In the genomic region with DNA sequence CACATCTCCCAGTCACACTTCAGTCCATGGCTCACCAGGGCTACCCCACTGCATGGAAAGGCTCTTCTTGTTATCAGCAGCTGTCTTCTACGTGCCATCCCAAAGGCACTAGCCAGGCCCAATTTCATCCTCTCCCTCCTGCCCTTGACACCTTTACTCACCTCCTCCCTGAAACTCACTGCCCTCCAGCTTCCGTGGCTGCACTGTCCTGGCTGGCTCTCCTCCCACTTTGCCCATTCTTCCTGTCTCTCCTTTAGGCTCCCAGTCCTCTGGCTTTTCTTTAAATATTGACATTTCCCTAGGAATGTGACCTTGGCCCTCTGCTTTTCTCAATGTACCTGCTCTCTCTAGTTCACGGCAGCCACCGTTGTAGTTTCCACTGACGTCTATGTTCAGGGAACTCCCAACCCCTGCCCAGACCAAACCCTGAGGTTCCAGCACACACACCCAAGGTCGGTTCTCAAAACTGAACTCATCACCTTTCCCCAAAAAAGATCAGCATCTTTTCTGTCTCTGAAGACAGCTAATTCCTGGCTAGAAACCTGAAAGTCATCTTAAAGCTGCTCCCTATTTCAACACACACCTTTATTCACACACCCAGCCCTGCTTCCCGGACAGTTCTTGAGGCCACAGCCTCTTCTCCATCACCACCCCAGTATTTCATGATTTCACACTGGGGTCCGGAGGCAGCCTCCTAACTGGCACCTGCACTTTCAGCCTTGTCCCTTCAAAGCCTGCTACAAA, we compare ENCODE assay signal across 17 cellular contexts. TPM values are rescaled to one million over a fixed set of nuclear protein-coding genes. Genes with fewer than 3 reads are reported as not detected.
DNase-seq lines count a peak whose midpoint lies in the region; ATAC-seq and TF ChIP-seq lines count a peak whose summit lies in the region.
"Had no signal": no experiment of that assay in that cellular context is flagged by ENCODE, and none has a peak within 500 bp of the region (broad histone marks: within the 10 kb centered on the region; RNA-seq: fewer than 3 reads in every experiment).

No MANE protein-coding gene starts in this region.

- no peak overlapping the region for H3K27ac ChIP-seq in lower lobe of right lung
- peak overlapping the region in 1 of 4 donors; percentile 0 for H3K27ac ChIP-seq in upper lobe of left lung
- H3K27ac ChIP-seq in trophoblast cell (ENCODE audit: low read depth, low read length): no peak overlapping the region
- H3K27ac ChIP-seq: vagina had no signal

- H3K36me3 Mint-ChIP-seq in activated naive CD8-positive, alpha-beta T cell treated with anti-CD3 and anti-CD28 coated beads, Interleukin-2, amount 10 ng/mL, durations not matched to agents 7 days and 5 days: peaks cover 16% of the 10 kb centered on the region
- H3K36me3 Mint-ChIP-seq in activated naive CD8-positive, alpha-beta T cell treated with anti-CD3 and anti-CD28 coated beads, Interleukin-2, amount 50 U/mL, for 24 hours (ENCODE audit: low read depth): peaks cover 6% of the 10 kb centered on the region
- H3K36me3 Mint-ChIP-seq in activated T-helper 1 cell treated with anti-CD3 and anti-CD28 coated beads, Interleukin-12 subunit alpha, Interleukin-12 subunit beta, Interleukin-2, Interleukin-4 antibody, amounts not matched to agents 30 ng/mL and 10 ng/mL and 1 ng/mL, durations not matched to agents 14 hours and 24 hours and 36 hours (ENCODE audit: low read depth): peaks cover 21% of the 10 kb centered on the region
- peaks cover 10% of the 10 kb centered on the region for H3K36me3 Mint-ChIP-seq in chondrocyte (ENCODE audit: low read depth)

- H4K12ac ChIP-seq in trophoblast cell (ENCODE audit: low read depth, low read length): no peak overlapping the region

- H4K91ac ChIP-seq in trophoblast cell (ENCODE audit: low read depth, low read length): no peak overlapping the region

- H2BK120ac ChIP-seq in trophoblast cell (ENCODE audit: insufficient read depth, low read length, poor library complexity): no peak overlapping the region

- H3K9me3 ChIP-seq in lower lobe of right lung: no peaks in the 10 kb centered on the region
- no peaks in the 10 kb centered on the region for H3K9me3 ChIP-seq in upper lobe of left lung
- H3K9me3 ChIP-seq in trophoblast cell (ENCODE audit: insufficient read depth, low read depth, low read length): no peaks in the 10 kb centered on the region
- H3K9me3 ChIP-seq: MG63, vagina had no signal

- no peak for DNase-seq in activated naive CD8-positive, alpha-beta T cell treated with anti-CD3 and anti-CD28 coated beads, Interleukin-2, amount 10 ng/mL, durations not matched to agents 7 days and 5 days
- DNase-seq in activated naive CD8-positive, alpha-beta T cell treated with anti-CD3 and anti-CD28 coated beads, Interleukin-2, amount 50 U/mL, for 24 hours: no peak
- DNase-seq in activated T-helper 1 cell treated with anti-CD3 and anti-CD28 coated beads, Interleukin-12 subunit alpha, Interleukin-12 subunit beta, Interleukin-2, Interleukin-4 antibody, amounts not matched to agents 30 ng/mL and 10 ng/mL and 1 ng/mL, durations not matched to agents 14 hours and 24 hours and 36 hours (ENCODE audit: low spot score): no peak
- no peak for DNase-seq in lower lobe of right lung
- no peak for DNase-seq in upper lobe of left lung
- DNase-seq in DMS 273 treated with DMSO at 0.1 percent for 48 hours (lab: John Stamatoyannopoulos, UW): no peak
- DNase-seq in chondrocyte (ENCODE audit: low spot score): no peak
- no peak for DNase-seq in trophoblast cell
- DNase-seq: activated naive CD4-positive, alpha-beta T cell; COR-L47; naive thymus-derived CD8-positive, alpha-beta T cell; NCI-H187; stimulated activated CD4-positive, alpha-beta T cell treated with anti-CD3 and anti-CD28 coated beads, Interleukin-15, amount 100 ng/mL, for 24 hours had no signal

- H3K4me1 ChIP-seq in lower lobe of right lung (peaks cover 19% of the 10 kb centered on the region), upper lobe of left lung (peaks cover 12 to 19% (median 14%) of the 10 kb centered on the region in 4 donors), trophoblast cell (ENCODE audit: control insufficient read depth in 1 of 2, insufficient read depth in 2 of 2, low read length in 2 of 2) (no peaks in the 10 kb centered on the region)
- H3K4me1 ChIP-seq: vagina had no signal

- no peak for TF ChIP-seq EP300 in upper lobe of left lung (IDR thresholded peaks at IDR 0.05)

- H3K9me3 Mint-ChIP-seq in activated naive CD8-positive, alpha-beta T cell treated with anti-CD3 and anti-CD28 coated beads, Interleukin-2, amount 10 ng/mL, durations not matched to agents 7 days and 5 days: no peaks in the 10 kb centered on the region
- H3K9me3 Mint-ChIP-seq in activated naive CD8-positive, alpha-beta T cell treated with anti-CD3 and anti-CD28 coated beads, Interleukin-2, amount 50 U/mL, for 24 hours: no peaks in the 10 kb centered on the region
- no peaks in the 10 kb centered on the region for H3K9me3 Mint-ChIP-seq in activated T-helper 1 cell treated with anti-CD3 and anti-CD28 coated beads, Interleukin-12 subunit alpha, Interleukin-12 subunit beta, Interleukin-2, Interleukin-4 antibody, amounts not matched to agents 30 ng/mL and 10 ng/mL and 1 ng/mL, durations not matched to agents 14 hours and 24 hours and 36 hours
- no peaks in the 10 kb centered on the region for H3K9me3 Mint-ChIP-seq in chondrocyte (ENCODE audit: low read depth)
- H3K9me3 Mint-ChIP-seq: dendritic cell treated with granulocyte-macrophage colony-stimulating factor and Interleukin-4, amounts not matched to agents 40 ng/mL and 50 ng/mL, for 4 days; naive thymus-derived CD8-positive, alpha-beta T cell; stimulated activated naive CD8-positive, alpha-beta T cell treated with anti-CD3 and anti-CD28 coated beads, Interleukin-15, Interleukin-2, amounts not matched to agents 100 ng/mL and 50 ng/mL, for 24 hours had no signal

- H3K4me3 Mint-ChIP-seq in activated naive CD8-positive, alpha-beta T cell treated with anti-CD3 and anti-CD28 coated beads, Interleukin-2, amount 10 ng/mL, durations not matched to agents 7 days and 5 days: no peak overlapping the region
- no peak overlapping the region for H3K4me3 Mint-ChIP-seq in activated naive CD8-positive, alpha-beta T cell treated with anti-CD3 and anti-CD28 coated beads, Interleukin-2, amount 50 U/mL, for 24 hours
- H3K4me3 Mint-ChIP-seq in activated T-helper 1 cell treated with anti-CD3 and anti-CD28 coated beads, Interleukin-12 subunit alpha, Interleukin-12 subunit beta, Interleukin-2, Interleukin-4 antibody, amounts not matched to agents 30 ng/mL and 10 ng/mL and 1 ng/mL, durations not matched to agents 14 hours and 24 hours and 36 hours: no peak overlapping the region
- H3K4me3 Mint-ChIP-seq in chondrocyte (ENCODE audit: unreplicated experiment): no peak overlapping the region
- H3K4me3 Mint-ChIP-seq: dendritic cell treated with granulocyte-macrophage colony-stimulating factor and Interleukin-4, amounts not matched to agents 40 ng/mL and 50 ng/mL, for 4 days; naive thymus-derived CD8-positive, alpha-beta T cell; stimulated activated naive CD8-positive, alpha-beta T cell treated with anti-CD3 and anti-CD28 coated beads, Interleukin-15, Interleukin-2, amounts not matched to agents 100 ng/mL and 50 ng/mL, for 24 hours had no signal

- H3K23ac ChIP-seq in trophoblast cell (ENCODE audit: low read length): no peak overlapping the region

- H3K79me1 ChIP-seq in trophoblast cell (ENCODE audit: low read length): no peaks in the 10 kb centered on the region

- H3K27me3 ChIP-seq in lower lobe of right lung (ENCODE audit: low read depth) (no peaks in the 10 kb centered on the region), upper lobe of left lung (no peaks in the 10 kb centered on the region), trophoblast cell (ENCODE audit: insufficient read depth, low read length) (no peaks in the 10 kb centered on the region)
- H3K27me3 ChIP-seq: MG63, vagina had no signal

- H3K9ac ChIP-seq in trophoblast cell (ENCODE audit: low read length): no peak overlapping the region

- H3K36me3 ChIP-seq in lower lobe of right lung: peaks cover 34% of the 10 kb centered on the region
- H3K36me3 ChIP-seq in upper lobe of left lung: peaks cover 5 to 28% (median 7%) of the 10 kb centered on the region in 4 donors
- H3K36me3 ChIP-seq in trophoblast cell (ENCODE audit: control insufficient read depth in 1 of 2, insufficient read depth in 2 of 2, low read length in 2 of 2): peaks cover 4 to 6% of the 10 kb centered on the region in 2 experiments

- POLR2A ChIA-PET in activated naive CD8-positive, alpha-beta T cell treated with anti-CD3 and anti-CD28 coated beads, Interleukin-2, amount 10 ng/mL, durations not matched to agents 7 days and 5 days (lab: Charles Lee): interaction anchor here (0.6 kb wide), 1 partner anchor 1168 kb away, joined by 3 read pairs; no protein-coding TSS in a partner anchor

- TF ChIP-seq CTCF in lower lobe of right lung (IDR thresholded peaks at IDR 0.05) (no peak), upper lobe of left lung (IDR thresholded peaks at IDR 0.05) (no peak), chondrocyte (IDR thresholded peaks at IDR 0.05) (no peak)

- H3K4me3 ChIP-seq in lower lobe of right lung (no peak overlapping the region), upper lobe of left lung (no peak overlapping the region), trophoblast cell (ENCODE audit: low read depth, low read length) (no peak overlapping the region)
- H3K4me3 ChIP-seq: MG63, vagina had no signal

- no peak overlapping the region for H2AFZ ChIP-seq in trophoblast cell (ENCODE audit: insufficient read depth, low read length, poor library complexity)

- 72 to 74% methylated on average over 8 of the region's 8 CpGs for WGBS in upper lobe of left lung, 2 donors
- no CpG with 5 or more reads among the region's 8 CpGs for WGBS in trophoblast cell (ENCODE audit: extremely low coverage, insufficient coverage, insufficient read length)

- intact Hi-C loops in activated T-helper 1 cell treated with anti-CD3 and anti-CD28 coated beads, Interleukin-12 subunit alpha, Interleukin-12 subunit beta, Interleukin-2, Interleukin-4 antibody, amounts not matched to agents 30 ng/mL and 10 ng/mL and 1 ng/mL, durations not matched to agents 14 hours and 24 hours and 36 hours (cut with micrococcal nuclease): no loop called here
- intact Hi-C loops in lower lobe of right lung (cut with DNase I): no loop called here

- no peak overlapping the region for H2BK5ac ChIP-seq in trophoblast cell (ENCODE audit: low read depth, low read length, poor library complexity)

- peaks cover 8% of the 10 kb centered on the region for H3K4me1 Mint-ChIP-seq in activated naive CD8-positive, alpha-beta T cell treated with anti-CD3 and anti-CD28 coated beads, Interleukin-2, amount 10 ng/mL, durations not matched to agents 7 days and 5 days
- no peaks in the 10 kb centered on the region for H3K4me1 Mint-ChIP-seq in activated naive CD8-positive, alpha-beta T cell treated with anti-CD3 and anti-CD28 coated beads, Interleukin-2, amount 50 U/mL, for 24 hours
- H3K4me1 Mint-ChIP-seq in activated T-helper 1 cell treated with anti-CD3 and anti-CD28 coated beads, Interleukin-12 subunit alpha, Interleukin-12 subunit beta, Interleukin-2, Interleukin-4 antibody, amounts not matched to agents 30 ng/mL and 10 ng/mL and 1 ng/mL, durations not matched to agents 14 hours and 24 hours and 36 hours (ENCODE audit: low read depth): no peaks in the 10 kb centered on the region
- H3K4me1 Mint-ChIP-seq in chondrocyte (ENCODE audit: low read depth): peaks cover 8% of the 10 kb centered on the region

- H4K8ac ChIP-seq in trophoblast cell (ENCODE audit: low read depth, low read length): no peak overlapping the region

- no peak overlapping the region for H2AK5ac ChIP-seq in trophoblast cell (ENCODE audit: low read length)

- no peak for ATAC-seq in activated naive CD8-positive, alpha-beta T cell treated with anti-CD3 and anti-CD28 coated beads, Interleukin-2, amount 10 ng/mL, durations not matched to agents 7 days and 5 days (ENCODE audit: low read depth)
- no peak for ATAC-seq in activated naive CD8-positive, alpha-beta T cell treated with anti-CD3 and anti-CD28 coated beads, Interleukin-2, amount 50 U/mL, for 24 hours
- ATAC-seq in lower lobe of right lung: peak; percentile 51
- ATAC-seq in upper lobe of left lung (ENCODE audit: low FRiP score in 2 of 2): peak; percentile 23 to 34
- ATAC-seq: naive thymus-derived CD8-positive, alpha-beta T cell had no signal

- no peaks in the 10 kb centered on the region for H3K79me2 ChIP-seq in trophoblast cell (ENCODE audit: control insufficient read depth, insufficient read depth, low read length, poor library complexity)

- no peaks in the 10 kb centered on the region for H3K27me3 Mint-ChIP-seq in activated naive CD8-positive, alpha-beta T cell treated with anti-CD3 and anti-CD28 coated beads, Interleukin-2, amount 10 ng/mL, durations not matched to agents 7 days and 5 days
- H3K27me3 Mint-ChIP-seq in activated naive CD8-positive, alpha-beta T cell treated with anti-CD3 and anti-CD28 coated beads, Interleukin-2, amount 50 U/mL, for 24 hours: no peaks in the 10 kb centered on the region
- no peaks in the 10 kb centered on the region for H3K27me3 Mint-ChIP-seq in activated T-helper 1 cell treated with anti-CD3 and anti-CD28 coated beads, Interleukin-12 subunit alpha, Interleukin-12 subunit beta, Interleukin-2, Interleukin-4 antibody, amounts not matched to agents 30 ng/mL and 10 ng/mL and 1 ng/mL, durations not matched to agents 14 hours and 24 hours and 36 hours (ENCODE audit: insufficient read depth)
- H3K27me3 Mint-ChIP-seq in chondrocyte (ENCODE audit: low read depth): no peaks in the 10 kb centered on the region
- H3K27me3 Mint-ChIP-seq: dendritic cell treated with granulocyte-macrophage colony-stimulating factor and Interleukin-4, amounts not matched to agents 40 ng/mL and 50 ng/mL, for 4 days; naive thymus-derived CD8-positive, alpha-beta T cell; stimulated activated naive CD8-positive, alpha-beta T cell treated with anti-CD3 and anti-CD28 coated beads, Interleukin-15, Interleukin-2, amounts not matched to agents 100 ng/mL and 50 ng/mL, for 24 hours had no signal

- H3K18ac ChIP-seq in trophoblast cell (ENCODE audit: low read length): no peak overlapping the region

- no peak overlapping the region for H3K14ac ChIP-seq in trophoblast cell (ENCODE audit: low read length)

- no peak overlapping the region for H3K4ac ChIP-seq in trophoblast cell (ENCODE audit: low read depth, low read length)

- H3K27ac Mint-ChIP-seq in activated naive CD8-positive, alpha-beta T cell treated with anti-CD3 and anti-CD28 coated beads, Interleukin-2, amount 10 ng/mL, durations not matched to agents 7 days and 5 days: peak overlapping the region; percentile 14
- no peak overlapping the region for H3K27ac Mint-ChIP-seq in activated naive CD8-positive, alpha-beta T cell treated with anti-CD3 and anti-CD28 coated beads, Interleukin-2, amount 50 U/mL, for 24 hours
- peak overlapping the region; percentile 71 for H3K27ac Mint-ChIP-seq in activated T-helper 1 cell treated with anti-CD3 and anti-CD28 coated beads, Interleukin-12 subunit alpha, Interleukin-12 subunit beta, Interleukin-2, Interleukin-4 antibody, amounts not matched to agents 30 ng/mL and 10 ng/mL and 1 ng/mL, durations not matched to agents 14 hours and 24 hours and 36 hours
- no peak overlapping the region for H3K27ac Mint-ChIP-seq in chondrocyte (ENCODE audit: unreplicated experiment)
- H3K27ac Mint-ChIP-seq: stimulated activated naive CD8-positive, alpha-beta T cell treated with anti-CD3 and anti-CD28 coated beads, Interleukin-15, Interleukin-2, amounts not matched to agents 100 ng/mL and 50 ng/mL, for 24 hours had no signal

- no peak overlapping the region for H3K4me2 ChIP-seq in trophoblast cell (ENCODE audit: low read length)

- TF ChIP-seq POLR2A in upper lobe of left lung (IDR thresholded peaks at IDR 0.05): no peak

- no peak overlapping the region for H2BK12ac ChIP-seq in trophoblast cell (ENCODE audit: low read length)

RNA-seq across cellular contexts. Expression of gene WDFY1, which starts 36.7 kb away (rescaled TPM):
- total RNA-seq in activated naive CD8-positive, alpha-beta T cell treated with anti-CD3 and anti-CD28 coated beads, Interleukin-2, amount 10 ng/mL, durations not matched to agents 7 days and 5 days: 10 to 100 TPM; 58.8 to 59.1 TPM
- total RNA-seq in activated T-helper 1 cell treated with anti-CD3 and anti-CD28 coated beads, Interleukin-12 subunit alpha, Interleukin-12 subunit beta, Interleukin-2, Interleukin-4 antibody, amounts not matched to agents 30 ng/mL and 10 ng/mL and 1 ng/mL, durations not matched to agents 14 hours and 24 hours and 36 hours: 17.9 and 21.8 TPM in 2 replicates
- total RNA-seq in lower lobe of right lung: 45.5 TPM
- total RNA-seq in upper lobe of left lung: 10 to 100 TPM; 32.6 to 90.1 (median 41.2) TPM
- total RNA-seq in chondrocyte: 52.3 to 68.0 TPM (median 61.3 TPM) in 3 replicates
- 27.3 and 28.3 TPM in 2 replicates for polyA plus RNA-seq in trophoblast cell (2013)

RNA-seq across cellular contexts. Expression of gene MRPL44, which starts 48.8 kb away (rescaled TPM):
- 10 to 100 TPM; 28.3 to 29.0 TPM for total RNA-seq in activated naive CD8-positive, alpha-beta T cell treated with anti-CD3 and anti-CD28 coated beads, Interleukin-2, amount 10 ng/mL, durations not matched to agents 7 days and 5 days
- 32.7 and 35.0 TPM in 2 replicates for total RNA-seq in activated T-helper 1 cell treated with anti-CD3 and anti-CD28 coated beads, Interleukin-12 subunit alpha, Interleukin-12 subunit beta, Interleukin-2, Interleukin-4 antibody, amounts not matched to agents 30 ng/mL and 10 ng/mL and 1 ng/mL, durations not matched to agents 14 hours and 24 hours and 36 hours
- 20.7 TPM for total RNA-seq in lower lobe of right lung
- 10 to 100 TPM in 5 of 6 donors, 1 to 10 TPM in 1; 7.9 to 24.4 (median 22.5) TPM for total RNA-seq in upper lobe of left lung
- 23.5 to 24.6 TPM (median 23.8 TPM) in 3 replicates for total RNA-seq in chondrocyte
- polyA plus RNA-seq in trophoblast cell (2013): 28.2 and 28.9 TPM in 2 replicates

Comparison
In these comparisons a context has a peak if more than half of its experiments do, and no peak if none do; other contexts are left out.
1. H3K27ac Mint-ChIP-seq: peak in activated naive CD8-positive, alpha-beta T cell treated with anti-CD3 and anti-CD28 coated beads, Interleukin-2, amount 10 ng/mL, durations not matched to agents 7 days and 5 days (single experiment) and activated T-helper 1 cell treated with anti-CD3 and anti-CD28 coated beads, Interleukin-12 subunit alpha, Interleukin-12 subunit beta, Interleukin-2, Interleukin-4 antibody, amounts not matched to agents 30 ng/mL and 10 ng/mL and 1 ng/mL, durations not matched to agents 14 hours and 24 hours and 36 hours (single experiment); none in activated naive CD8-positive, alpha-beta T cell treated with anti-CD3 and anti-CD28 coated beads, Interleukin-2, amount 50 U/mL, for 24 hours (single experiment) and chondrocyte (single experiment).
2. ATAC-seq: peak in lower lobe of right lung (2 of 2) and upper lobe of left lung (2 of 2); none in activated naive CD8-positive, alpha-beta T cell treated with anti-CD3 and anti-CD28 coated beads, Interleukin-2, amount 10 ng/mL, durations not matched to agents 7 days and 5 days (single experiment) and activated naive CD8-positive, alpha-beta T cell treated with anti-CD3 and anti-CD28 coated beads, Interleukin-2, amount 50 U/mL, for 24 hours (single experiment).